In genomic region chr5:41903892-41904799, GRCh38 we compare ENCODE assay signal across 8 cellular contexts. TPM values are rescaled to one million over a fixed set of nuclear protein-coding genes. Genes with fewer than 3 reads are reported as not detected.
DNase-seq lines count a peak whose midpoint lies in the region; ATAC-seq and TF ChIP-seq lines count a peak whose summit lies in the region.

TSS of gene RIMOC1 (plus strand) at chr5:41904344. CDS start at chr5:41904368, 24 bp downstream.

- TF ChIP-seq CTCF in CD14-positive monocyte (IDR thresholded peaks at IDR 0.05) (no peak), left lung (IDR thresholded peaks at IDR 0.05) (no peak)

- ATAC-seq in GM19397 (IDR thresholded peaks at IDR 0.05; ENCODE audit: unreplicated experiment) (peak; percentile 99), HG03571 (IDR thresholded peaks at IDR 0.05; ENCODE audit: unreplicated experiment) (peak; percentile 98), left lung (peak; percentile 99)

- no peaks in the 10 kb centered on the region for H3K27me3 ChIP-seq in left lung

- peaks cover 19 to 20% of the 10 kb centered on the region in 2 donors for H3K36me3 Mint-ChIP-seq in CD14-positive monocyte

- peak within 1 kb of the TSS; percentile 83 to 87 for H3K27ac ChIP-seq in left lung

- DNase-seq in CD14-positive monocyte (ENCODE audit: low spot score): peak; percentile 98
- peak; percentile 99 for DNase-seq in NCI-H82 (lab: John Stamatoyannopoulos, UW)
- DNase-seq in activated CD4-positive, alpha-beta T cell treated with anti-CD3 and anti-CD28 coated beads, Interleukin-2, amount 50 U/mL, for 48 hours: peak; percentile 98 to 99
- DNase-seq in dermis blood vessel endothelial cell: peak; percentile 100
- peak; percentile 99 for DNase-seq in left lung
- peak; percentile 94 for DNase-seq in stimulated activated CD4-positive, alpha-beta T cell treated with anti-CD3 and anti-CD28 coated beads, Interleukin-2, amount 100 ng/mL, for 48 hours

- peaks cover 33% of the 10 kb centered on the region for H3K4me1 Mint-ChIP-seq in CD14-positive monocyte

- peak within 1 kb of the TSS; percentile 71 to 95 for H3K4me3 ChIP-seq in left lung

- peaks cover 0 to 2% (median 0%) of the 10 kb centered on the region in 7 donors for H3K9me3 Mint-ChIP-seq in CD14-positive monocyte

- intact Hi-C loops in CD14-positive monocyte (cut with micrococcal nuclease) (loop anchor here (5.0 to 10.0 kb wide), 2 partner anchors 1069 to 1218 kb away; partner anchors contain the start of genes RPL37 (in 1 of the 2) and ZNF131 (in 1 of the 2)), left lung (cut with DNase I) (no loop called here)

- H3K36me3 ChIP-seq in left lung: peaks cover 0 to 20% of the 10 kb centered on the region in 2 donors

- peak within 1 kb of the TSS; percentile 95 to 98 for H3K4me3 Mint-ChIP-seq in CD14-positive monocyte

- H3K27ac Mint-ChIP-seq in CD14-positive monocyte: peak within 1 kb of the TSS; percentile 92 to 99 (median 98)

- H3K27me3 Mint-ChIP-seq in CD14-positive monocyte (ENCODE audit: low read depth in 3 of 3): peaks cover 5 to 7% (median 6%) of the 10 kb centered on the region in 3 donors

- H3K9me3 ChIP-seq in left lung: no peaks in the 10 kb centered on the region

- H3K4me1 ChIP-seq in left lung: peaks cover 0 to 33% of the 10 kb centered on the region in 2 donors

RNA-seq across cellular contexts. Expression of gene RIMOC1, which starts in this region (rescaled TPM):
- polyA plus RNA-seq in CD14-positive monocyte: 10 to 100 TPM; 11.2 to 15.3 TPM
- total RNA-seq in dermis blood vessel endothelial cell: 14.6 and 18.1 TPM in 2 replicates
- total RNA-seq in left lung: 10 to 100 TPM; 32.5 to 35.5 TPM

Comparison
In these comparisons a context has a peak if more than half of its experiments do, and no peak if none do; other contexts are left out.
1. Peak in every context shown above with its lines: DNase-seq, ATAC-seq, H3K4me3 ChIP-seq and H3K27ac ChIP-seq.
2. intact Hi-C loops: an anchor here in CD14-positive monocyte (5.0 to 10.0 kb wide); none called in left lung.